Comparison of ENCODE assay signal across 9 cellular contexts in the genomic region with DNA sequence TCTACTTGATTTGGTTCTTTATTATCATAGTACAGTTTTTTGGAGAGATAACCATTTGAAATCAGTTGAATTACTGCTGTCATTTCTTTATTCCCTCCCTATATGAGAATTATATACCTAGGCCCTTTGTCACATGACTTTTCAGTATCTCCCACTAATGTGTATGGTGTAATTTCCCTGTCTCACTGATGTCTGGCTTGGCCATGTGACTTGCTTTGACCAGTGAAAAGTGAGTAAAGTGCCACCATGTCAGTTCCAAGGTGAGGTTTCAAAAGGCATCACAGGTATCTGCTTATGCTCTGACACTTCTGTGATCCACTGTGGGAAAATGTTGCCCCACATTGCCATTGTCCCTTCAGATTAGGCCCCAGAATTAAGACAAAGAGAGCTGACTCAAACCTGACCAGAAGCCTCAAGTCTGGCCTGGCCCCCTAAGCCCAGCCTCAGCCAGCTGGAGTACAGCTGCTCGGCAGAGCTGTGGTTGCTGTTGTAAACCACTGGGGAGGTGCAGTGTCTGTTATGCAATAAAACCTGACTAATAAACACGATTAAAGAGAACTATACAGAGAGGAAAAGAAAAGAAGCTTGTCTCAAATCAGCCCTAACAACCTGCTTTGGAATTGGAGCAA. TPM values are rescaled to one million over a fixed set of nuclear protein-coding genes. Genes with fewer than 3 reads are reported as not detected.
DNase-seq lines count a peak whose midpoint lies in the region; ATAC-seq and TF ChIP-seq lines count a peak whose summit lies in the region.
"Had no signal": no experiment of that assay in that cellular context is flagged by ENCODE, and none has a peak within 500 bp of the region (broad histone marks: within the 10 kb centered on the region; RNA-seq: fewer than 3 reads in every experiment).

No MANE protein-coding gene starts in this region.

- H3K4me3 ChIP-seq in choroid plexus epithelial cell (ENCODE audit: low read depth, low read length) (no peak overlapping the region), sigmoid colon (no peak overlapping the region)

- peaks cover 0 to 65% (median 7%) of the 10 kb centered on the region in 4 donors for H3K36me3 ChIP-seq in sigmoid colon

- H3K9me3 ChIP-seq in sigmoid colon = no peaks in the 10 kb centered on the region

- no peak overlapping the region for H3K4me3 Mint-ChIP-seq in WTC11
- H3K4me3 Mint-ChIP-seq: activated naive CD4-positive, alpha-beta T cell treated with anti-CD3 and anti-CD28 coated beads, Interleukin-2, amount 50 U/mL, for 24 hours had no signal

- 6 to 12% methylated on average over 2 of the region's 2 CpGs for WGBS in sigmoid colon, 2 donors

- H3K27ac ChIP-seq in sigmoid colon = no peak overlapping the region

- CTCF ChIA-PET in WTC11 (lab: Charles Lee) = interaction anchor here (0.9 to 4.3 kb wide), 3 partner anchors 19 to 498 kb away, joined by 5 to 21 read pairs (median 5); no protein-coding TSS in a partner anchor

- ATAC-seq in GM19452 (IDR thresholded peaks at IDR 0.05; ENCODE audit: unreplicated experiment) = peak; percentile 82
- peak; percentile 78 for ATAC-seq in HG03457 (IDR thresholded peaks at IDR 0.05; ENCODE audit: unreplicated experiment)
- ATAC-seq in left lobe of liver = no peak
- no peak for ATAC-seq in WTC11

- peak; percentile 78 for DNase-seq in AG09319 (ENCODE audit: extremely low read depth, low read depth)
- DNase-seq in choroid plexus epithelial cell (ENCODE audit: low read depth) = peak; percentile 96
- DNase-seq in sigmoid colon = peak; percentile 89
- no peak for DNase-seq in mesenteric fat pad (ENCODE audit: low spot score)
- DNase-seq in left lobe of liver (ENCODE audit: low spot score) = no peak
- no peak for DNase-seq in WTC11 (ENCODE audit: low spot score)

- no peak overlapping the region for H3K27ac Mint-ChIP-seq in WTC11
- H3K27ac Mint-ChIP-seq: activated naive CD4-positive, alpha-beta T cell treated with anti-CD3 and anti-CD28 coated beads, Interleukin-2, amount 50 U/mL, for 24 hours had no signal

- intact Hi-C loops in sigmoid colon (cut with DNase I) = no loop called here

- H3K4me1 Mint-ChIP-seq in WTC11 = no peaks in the 10 kb centered on the region

- TF ChIP-seq EP300 in sigmoid colon (IDR thresholded peaks at IDR 0.05) = no peak

- peaks cover 3% of the 10 kb centered on the region; the same call in 1 of the 2 replicates for H3K36me3 Mint-ChIP-seq in WTC11

- H3K4me1 ChIP-seq in sigmoid colon = peaks cover 0 to 4% (median under 1%) of the 10 kb centered on the region in 4 donors

- TF ChIP-seq CTCF in AG09319 (IDR thresholded peaks at IDR 0.05; ENCODE audit: low read depth, low read length) (no peak), choroid plexus epithelial cell (conservative IDR thresholded peaks at IDR 0.05; ENCODE audit: low read depth, low read length) (no peak), sigmoid colon (IDR thresholded peaks at IDR 0.05) (no peak), WTC11 (IDR thresholded peaks at IDR 0.05) (no peak)

- POLR2A ChIA-PET in WTC11 (lab: Charles Lee) = no interaction called here

- no peaks in the 10 kb centered on the region for H3K9me3 Mint-ChIP-seq in WTC11
- H3K9me3 Mint-ChIP-seq: activated naive CD4-positive, alpha-beta T cell treated with anti-CD3 and anti-CD28 coated beads, Interleukin-2, amount 50 U/mL, for 24 hours had no signal

- no peaks in the 10 kb centered on the region for H3K27me3 ChIP-seq in sigmoid colon

- TF ChIP-seq POLR2A in sigmoid colon (IDR thresholded peaks at IDR 0.05) = no peak

- no peaks in the 10 kb centered on the region for H3K27me3 Mint-ChIP-seq in WTC11 (ENCODE audit: low read depth)
- H3K27me3 Mint-ChIP-seq: activated naive CD4-positive, alpha-beta T cell treated with anti-CD3 and anti-CD28 coated beads, Interleukin-2, amount 50 U/mL, for 24 hours had no signal

TF ChIP-seq in WTC11, 78 proteins besides CTCF, POLR2A, EP300 and RAD21:
- no peak for TF ChIP-seq SMAD4 (CRISPR knock-in tag; IDR thresholded peaks at IDR 0.05)
- TF ChIP-seq MYBL2 (CRISPR knock-in tag; IDR thresholded peaks at IDR 0.05) = no peak
- TF ChIP-seq JUN (CRISPR knock-in tag; IDR thresholded peaks at IDR 0.05) = no peak
- TF ChIP-seq PRRX2 (CRISPR knock-in tag; IDR thresholded peaks at IDR 0.05) = no peak

RNA-seq across cellular contexts. Expression of a gene that starts 27.5 kb away (rescaled TPM):
- total RNA-seq in sigmoid colon (100 to 1,000 TPM in 1 of 4 donors, 10 to 100 TPM in 3; 79.2 to 102 (median 82.7) TPM), mesenteric fat pad (81.0 TPM), left lobe of liver (47.0 TPM), WTC11 (2021) (4.6 to 5.6 TPM (median 4.9 TPM) in 3 replicates)
- polyA plus RNA-seq in sigmoid colon = 10 to 100 TPM in 2 of 3 donors, 1 to 10 TPM in 1; 7.9 to 18.6 (median 14.8) TPM

Comparison
In these comparisons a context has a peak if more than half of its experiments do, and no peak if none do; other contexts are left out.
1. DNase-seq: peak in AG09319 (single experiment), choroid plexus epithelial cell (single experiment) and sigmoid colon (single experiment); none in mesenteric fat pad (single experiment), left lobe of liver (single experiment) and WTC11 (single experiment).
2. ATAC-seq: peak in GM19452 (single experiment) and HG03457 (single experiment); none in left lobe of liver (single experiment) and WTC11 (single experiment).